In the genomic region with DNA sequence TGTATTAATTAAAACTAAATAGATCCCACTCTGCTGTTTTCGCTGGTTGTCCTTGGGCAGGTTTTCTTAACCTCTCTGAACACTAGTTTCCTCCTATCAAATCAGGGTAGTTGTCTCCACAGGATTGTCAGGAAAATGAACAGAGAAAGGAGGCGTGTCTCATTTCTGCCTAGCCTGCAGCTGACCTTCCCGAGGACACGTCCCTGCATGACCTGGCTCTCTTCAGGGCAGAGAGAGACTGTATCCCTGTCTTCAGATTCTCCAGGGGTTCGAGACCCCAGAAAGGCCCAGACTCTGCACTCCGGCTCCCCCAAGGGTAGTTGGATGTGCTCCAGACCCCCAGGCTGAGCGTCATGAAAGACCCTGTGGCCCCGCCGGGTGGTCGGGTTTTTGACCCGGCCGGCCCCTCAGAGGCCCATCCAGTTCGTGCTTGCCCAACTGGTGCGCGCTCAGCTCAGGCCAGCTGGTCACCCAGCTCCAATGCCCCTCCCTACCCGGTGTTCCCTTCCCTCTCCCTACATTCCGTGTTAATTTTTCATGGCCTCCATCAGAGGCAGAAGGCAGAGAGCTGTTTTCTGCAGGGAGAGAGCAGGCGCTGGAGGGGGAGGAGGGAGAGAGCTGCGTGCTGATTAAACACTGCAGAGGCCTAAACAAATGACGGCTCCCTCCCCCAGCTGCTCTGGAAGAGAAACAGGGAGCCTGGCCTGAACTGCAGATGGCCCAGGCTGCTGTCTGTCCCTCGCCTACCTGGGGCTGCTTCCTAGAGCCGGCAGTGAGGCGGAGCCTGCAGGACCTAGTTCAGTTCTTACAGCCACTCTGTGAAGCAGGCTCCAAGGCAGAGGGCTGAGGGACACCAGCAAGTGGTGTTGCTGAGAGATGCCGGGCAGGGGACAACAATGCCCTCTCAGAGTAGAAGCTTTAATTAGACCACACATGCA, we compare ENCODE assay signal across 9 cellular contexts.
DNase-seq lines count a peak whose midpoint lies in the region; ATAC-seq, FAIRE-seq and TF ChIP-seq lines count a peak whose summit lies in the region.
"Had no signal": no experiment of that assay in that cellular context is flagged by ENCODE, and none has a peak within 500 bp of the region (broad histone marks: within the 10 kb centered on the region; RNA-seq: fewer than 3 reads in every experiment).

No MANE protein-coding gene starts in this region.

- H3K4me3 Mint-ChIP-seq in stimulated activated effector memory CD8-positive, alpha-beta T cell treated with anti-CD3 and anti-CD28 coated beads, Interleukin-12 subunit alpha, Interleukin-12 subunit beta, amount 100 ng/mL, for 72 hours = no peak overlapping the region

- peaks cover 51% of the 10 kb centered on the region for H3K36me3 Mint-ChIP-seq in stimulated activated effector memory CD8-positive, alpha-beta T cell treated with anti-CD3 and anti-CD28 coated beads, Interleukin-12 subunit alpha, Interleukin-12 subunit beta, amount 100 ng/mL, for 72 hours

- FAIRE-seq in RCC 7860 (lab: Jason Lieb, UNC) = no peak
- FAIRE-seq: K562 had no signal

- H3K4me1 Mint-ChIP-seq in stimulated activated effector memory CD8-positive, alpha-beta T cell treated with anti-CD3 and anti-CD28 coated beads, Interleukin-12 subunit alpha, Interleukin-12 subunit beta, amount 100 ng/mL, for 72 hours = peaks cover 81% of the 10 kb centered on the region

- ATAC-seq in SK-N-SH treated with all-trans-retinoic acid at 6 μM for 48 hours = peak; percentile 36
- no peak for ATAC-seq in stimulated activated effector memory CD8-positive, alpha-beta T cell treated with anti-CD3 and anti-CD28 coated beads, Interleukin-12 subunit alpha, Interleukin-12 subunit beta, amount 100 ng/mL, for 72 hours
- ATAC-seq in GM18870 (IDR thresholded peaks at IDR 0.05; ENCODE audit: unreplicated experiment) = no peak
- ATAC-seq: K562 had no signal

- H3K27ac Mint-ChIP-seq in stimulated activated effector memory CD8-positive, alpha-beta T cell treated with anti-CD3 and anti-CD28 coated beads, Interleukin-12 subunit alpha, Interleukin-12 subunit beta, amount 100 ng/mL, for 72 hours = peak overlapping the region; percentile 66

- no peaks in the 10 kb centered on the region for H3K9me3 Mint-ChIP-seq in stimulated activated effector memory CD8-positive, alpha-beta T cell treated with anti-CD3 and anti-CD28 coated beads, Interleukin-12 subunit alpha, Interleukin-12 subunit beta, amount 100 ng/mL, for 72 hours

- DNase-seq in HuH-7 (ENCODE audit: low spot score) (peak; percentile 28), hippocampal formation (lab: John Stamatoyannopoulos, UW) (peak; percentile 74 to 83), RCC 7860 (ENCODE audit: low spot score) (no peak), activated T-cell treated with anti-CD3 and anti-CD28 coated beads for 4 hours (no peak)
- DNase-seq in stimulated activated effector memory CD8-positive, alpha-beta T cell treated with anti-CD3 and anti-CD28 coated beads, Interleukin-12 subunit alpha, Interleukin-12 subunit beta, amount 100 ng/mL, for 72 hours (ENCODE audit: low spot score in 2 of 2) = no peak
- DNase-seq in stimulated activated CD4-positive, alpha-beta T cell treated with anti-CD3 and anti-CD28 coated beads, Interleukin-1b, Interleukin-23, amount 100 ng/mL, for 48 hours = no peak

TF ChIP-seq in SK-N-SH treated with all-trans-retinoic acid at 6 μM for 48 hours, 23 proteins besides CTCF, POLR2A, EP300 and RAD21 (continues in another document):
- TF ChIP-seq, protein P1, sequence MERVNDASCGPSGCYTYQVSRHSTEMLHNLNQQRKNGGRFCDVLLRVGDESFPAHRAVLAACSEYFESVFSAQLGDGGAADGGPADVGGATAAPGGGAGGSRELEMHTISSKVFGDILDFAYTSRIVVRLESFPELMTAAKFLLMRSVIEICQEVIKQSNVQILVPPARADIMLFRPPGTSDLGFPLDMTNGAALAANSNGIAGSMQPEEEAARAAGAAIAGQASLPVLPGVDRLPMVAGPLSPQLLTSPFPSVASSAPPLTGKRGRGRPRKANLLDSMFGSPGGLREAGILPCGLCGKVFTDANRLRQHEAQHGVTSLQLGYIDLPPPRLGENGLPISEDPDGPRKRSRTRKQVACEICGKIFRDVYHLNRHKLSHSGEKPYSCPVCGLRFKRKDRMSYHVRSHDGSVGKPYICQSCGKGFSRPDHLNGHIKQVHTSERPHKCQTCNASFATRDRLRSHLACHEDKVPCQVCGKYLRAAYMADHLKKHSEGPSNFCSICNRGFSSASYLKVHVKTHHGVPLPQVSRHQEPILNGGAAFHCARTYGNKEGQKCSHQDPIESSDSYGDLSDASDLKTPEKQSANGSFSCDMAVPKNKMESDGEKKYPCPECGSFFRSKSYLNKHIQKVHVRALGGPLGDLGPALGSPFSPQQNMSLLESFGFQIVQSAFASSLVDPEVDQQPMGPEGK (CRISPR knock-in tag; IDR thresholded peaks at IDR 0.05; ENCODE audit: borderline replicate concordance) = no peak
- TF ChIP-seq ZNF70 (CRISPR knock-in tag; IDR thresholded peaks at IDR 0.05) (peak; percentile 62; the same call in 1 of the 2 replicates), GLIS3 (CRISPR knock-in tag; IDR thresholded peaks at IDR 0.05) (no peak), ESRRG (CRISPR knock-in tag; IDR thresholded peaks at IDR 0.05) (no peak), TCF4 (CRISPR knock-in tag; IDR thresholded peaks at IDR 0.05; ENCODE audit: borderline replicate concordance) (peak; percentile 81), ZFP3 (CRISPR knock-in tag; IDR thresholded peaks at IDR 0.05) (no peak), PPARA (CRISPR knock-in tag; IDR thresholded peaks at IDR 0.05; ENCODE audit: borderline replicate concordance) (no peak), TOX (CRISPR knock-in tag; IDR thresholded peaks at IDR 0.05; ENCODE audit: borderline replicate concordance) (no peak), ISL1 (CRISPR knock-in tag; IDR thresholded peaks at IDR 0.05) (no peak), CSDC2 (CRISPR knock-in tag; IDR thresholded peaks at IDR 0.05) (no peak), BACH2 (CRISPR knock-in tag; IDR thresholded peaks at IDR 0.05; ENCODE audit: borderline replicate concordance) (no peak), ARNTL (CRISPR knock-in tag; IDR thresholded peaks at IDR 0.05; ENCODE audit: borderline replicate concordance, low read depth) (peak; percentile 56; the same call in 1 of the 2 replicates), SNAI2 (CRISPR knock-in tag; IDR thresholded peaks at IDR 0.05) (no peak), ZC3H10 (CRISPR knock-in tag; IDR thresholded peaks at IDR 0.05) (no peak)
- TF ChIP-seq, protein P2, sequence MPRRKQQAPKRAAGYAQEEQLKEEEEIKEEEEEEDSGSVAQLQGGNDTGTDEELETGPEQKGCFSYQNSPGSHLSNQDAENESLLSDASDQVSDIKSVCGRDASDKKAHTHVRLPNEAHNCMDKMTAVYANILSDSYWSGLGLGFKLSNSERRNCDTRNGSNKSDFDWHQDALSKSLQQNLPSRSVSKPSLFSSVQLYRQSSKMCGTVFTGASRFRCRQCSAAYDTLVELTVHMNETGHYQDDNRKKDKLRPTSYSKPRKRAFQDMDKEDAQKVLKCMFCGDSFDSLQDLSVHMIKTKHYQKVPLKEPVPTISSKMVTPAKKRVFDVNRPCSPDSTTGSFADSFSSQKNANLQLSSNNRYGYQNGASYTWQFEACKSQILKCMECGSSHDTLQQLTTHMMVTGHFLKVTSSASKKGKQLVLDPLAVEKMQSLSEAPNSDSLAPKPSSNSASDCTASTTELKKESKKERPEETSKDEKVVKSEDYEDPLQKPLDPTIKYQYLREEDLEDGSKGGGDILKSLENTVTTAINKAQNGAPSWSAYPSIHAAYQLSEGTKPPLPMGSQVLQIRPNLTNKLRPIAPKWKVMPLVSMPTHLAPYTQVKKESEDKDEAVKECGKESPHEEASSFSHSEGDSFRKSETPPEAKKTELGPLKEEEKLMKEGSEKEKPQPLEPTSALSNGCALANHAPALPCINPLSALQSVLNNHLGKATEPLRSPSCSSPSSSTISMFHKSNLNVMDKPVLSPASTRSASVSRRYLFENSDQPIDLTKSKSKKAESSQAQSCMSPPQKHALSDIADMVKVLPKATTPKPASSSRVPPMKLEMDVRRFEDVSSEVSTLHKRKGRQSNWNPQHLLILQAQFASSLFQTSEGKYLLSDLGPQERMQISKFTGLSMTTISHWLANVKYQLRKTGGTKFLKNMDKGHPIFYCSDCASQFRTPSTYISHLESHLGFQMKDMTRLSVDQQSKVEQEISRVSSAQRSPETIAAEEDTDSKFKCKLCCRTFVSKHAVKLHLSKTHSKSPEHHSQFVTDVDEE (CRISPR knock-in tag; IDR thresholded peaks at IDR 0.05) = peak; percentile 84; the same call in 1 of the 2 replicates
- TF ChIP-seq, protein P3, sequence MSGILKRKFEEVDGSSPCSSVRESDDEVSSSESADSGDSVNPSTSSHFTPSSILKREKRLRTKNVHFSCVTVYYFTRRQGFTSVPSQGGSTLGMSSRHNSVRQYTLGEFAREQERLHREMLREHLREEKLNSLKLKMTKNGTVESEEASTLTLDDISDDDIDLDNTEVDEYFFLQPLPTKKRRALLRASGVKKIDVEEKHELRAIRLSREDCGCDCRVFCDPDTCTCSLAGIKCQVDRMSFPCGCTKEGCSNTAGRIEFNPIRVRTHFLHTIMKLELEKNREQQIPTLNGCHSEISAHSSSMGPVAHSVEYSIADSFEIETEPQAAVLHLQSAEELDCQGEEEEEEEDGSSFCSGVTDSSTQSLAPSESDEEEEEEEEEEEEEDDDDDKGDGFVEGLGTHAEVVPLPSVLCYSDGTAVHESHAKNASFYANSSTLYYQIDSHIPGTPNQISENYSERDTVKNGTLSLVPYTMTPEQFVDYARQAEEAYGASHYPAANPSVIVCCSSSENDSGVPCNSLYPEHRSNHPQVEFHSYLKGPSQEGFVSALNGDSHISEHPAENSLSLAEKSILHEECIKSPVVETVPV (CRISPR knock-in tag; IDR thresholded peaks at IDR 0.05) = no peak
- TF ChIP-seq, protein P4, sequence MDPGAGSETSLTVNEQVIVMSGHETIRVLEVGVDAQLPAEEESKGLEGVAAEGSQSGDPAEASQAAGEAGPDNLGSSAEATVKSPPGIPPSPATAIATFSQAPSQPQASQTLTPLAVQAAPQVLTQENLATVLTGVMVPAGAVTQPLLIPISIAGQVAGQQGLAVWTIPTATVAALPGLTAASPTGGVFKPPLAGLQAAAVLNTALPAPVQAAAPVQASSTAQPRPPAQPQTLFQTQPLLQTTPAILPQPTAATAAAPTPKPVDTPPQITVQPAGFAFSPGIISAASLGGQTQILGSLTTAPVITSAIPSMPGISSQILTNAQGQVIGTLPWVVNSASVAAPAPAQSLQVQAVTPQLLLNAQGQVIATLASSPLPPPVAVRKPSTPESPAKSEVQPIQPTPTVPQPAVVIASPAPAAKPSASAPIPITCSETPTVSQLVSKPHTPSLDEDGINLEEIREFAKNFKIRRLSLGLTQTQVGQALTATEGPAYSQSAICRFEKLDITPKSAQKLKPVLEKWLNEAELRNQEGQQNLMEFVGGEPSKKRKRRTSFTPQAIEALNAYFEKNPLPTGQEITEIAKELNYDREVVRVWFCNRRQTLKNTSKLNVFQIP (CRISPR knock-in tag; IDR thresholded peaks at IDR 0.05; ENCODE audit: borderline replicate concordance, low read depth) = no peak

Comparison
In these comparisons a context has a peak if more than half of its experiments do, and no peak if none do; other contexts are left out.
1. DNase-seq: peak in HuH-7 (single experiment) and hippocampal formation (2 of 2); none in stimulated activated effector memory CD8-positive, alpha-beta T cell treated with anti-CD3 and anti-CD28 coated beads, Interleukin-12 subunit alpha, Interleukin-12 subunit beta, amount 100 ng/mL, for 72 hours (0 of 2), stimulated activated CD4-positive, alpha-beta T cell treated with anti-CD3 and anti-CD28 coated beads, Interleukin-1b, Interleukin-23, amount 100 ng/mL, for 48 hours (single experiment), RCC 7860 (single experiment) and activated T-cell treated with anti-CD3 and anti-CD28 coated beads for 4 hours (single experiment).